Comparison of ENCODE assay signal across 8 cellular contexts in the genomic region with DNA sequence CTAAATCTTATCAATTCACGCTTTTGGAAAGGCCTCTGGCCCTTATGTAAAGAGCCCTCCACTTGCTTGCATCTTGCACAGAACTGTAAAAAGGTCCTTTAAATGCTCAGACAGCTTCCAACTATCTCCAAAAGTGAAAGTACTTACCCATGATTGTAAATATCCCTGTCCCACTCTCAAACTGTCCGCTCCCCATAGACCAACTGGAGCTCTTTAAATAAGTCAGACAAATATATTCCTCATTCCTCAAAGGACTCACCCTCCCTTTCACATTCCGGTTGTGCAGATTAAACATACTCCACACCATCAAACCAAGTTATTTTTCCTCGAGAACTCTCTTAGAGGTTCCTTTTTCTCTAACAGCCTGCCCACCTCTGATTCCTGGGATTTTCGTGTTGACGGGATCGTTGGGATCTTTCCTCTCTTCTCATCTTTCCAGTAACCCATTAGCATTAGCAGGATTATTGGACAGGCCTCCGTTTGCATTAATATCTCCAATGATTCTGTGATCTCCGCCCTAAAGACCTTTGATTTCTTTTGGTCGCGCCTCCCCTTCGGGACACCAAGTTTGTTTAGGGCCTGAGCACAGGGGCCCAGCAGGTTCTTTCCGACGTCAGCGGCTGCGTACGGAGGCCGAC.
DNase-seq lines count a peak whose midpoint lies in the region; ATAC-seq and TF ChIP-seq lines count a peak whose summit lies in the region.

No MANE protein-coding gene starts in this region.

- H3K27me3 ChIP-seq in GM06990 (replicated peaks; ENCODE audit: control insufficient read depth, insufficient read depth, low read length) (no peaks in the 10 kb centered on the region), HAP-1 (ENCODE audit: low read depth) (no peaks in the 10 kb centered on the region; the same call in 1 of the 2 replicates)
- H3K27me3 ChIP-seq in effector memory CD4-positive, alpha-beta T cell (replicated peaks; ENCODE audit: control insufficient read depth, insufficient read depth, low read length, poor library complexity, severe bottlenecking): no peaks in the 10 kb centered on the region

- in situ Hi-C loops in HAP-1 (cut with MboI; ENCODE audit: low sequenced_read_pairs): no loop called here

- H3K9me3 ChIP-seq in HAP-1: no peaks in the 10 kb centered on the region
- no peaks in the 10 kb centered on the region for H3K9me3 ChIP-seq in effector memory CD4-positive, alpha-beta T cell (ENCODE audit: control insufficient read depth, low read length)

- H3K36me3 ChIP-seq in GM06990 (ENCODE audit: control insufficient read depth, insufficient read depth, low read length): no peaks in the 10 kb centered on the region
- H3K36me3 ChIP-seq in HAP-1 (replicated peaks): no peaks in the 10 kb centered on the region
- no peaks in the 10 kb centered on the region for H3K36me3 ChIP-seq in effector memory CD4-positive, alpha-beta T cell (ENCODE audit: control insufficient read depth, insufficient read depth, low read length)

- peaks cover 11% of the 10 kb centered on the region; the same call in 1 of the 2 replicates for H3K4me1 ChIP-seq in HAP-1
- H3K4me1 ChIP-seq in effector memory CD4-positive, alpha-beta T cell (ENCODE audit: control insufficient read depth, insufficient read depth, low read length, poor library complexity, severe bottlenecking): peaks cover 11% of the 10 kb centered on the region

- ATAC-seq in HG03457 (IDR thresholded peaks at IDR 0.05; ENCODE audit: unreplicated experiment): no peak

- peak overlapping the region; percentile 95 for H3K27ac ChIP-seq in effector memory CD4-positive, alpha-beta T cell (ENCODE audit: insufficient read depth, low read length, poor library complexity, severe bottlenecking)

- TF ChIP-seq CTCF in GM06990 (IDR thresholded peaks at IDR 0.05; ENCODE audit: insufficient read depth, low read length, poor library complexity, severe bottlenecking): no peak

- DNase-seq in GM06990 (ENCODE audit: extremely low read depth, insufficient read length): no peak
- DNase-seq in HAP-1 (ENCODE audit: low spot score in 2 of 2): peak in 1 of 2 experiments; percentile 67
- DNase-seq in NOMO-1 (lab: John Stamatoyannopoulos, UW; ENCODE audit: unreplicated experiment in 2 of 2): peak; percentile 56 to 65
- no peak for DNase-seq in effector memory CD4-positive, alpha-beta T cell
- DNase-seq in midbrain (lab: John Stamatoyannopoulos, UW): peak; percentile 62
- no peak for DNase-seq in iPS-NIHi11 (ENCODE audit: low spot score)
- no peak for DNase-seq in islet precursor cell

- H3K4me3 ChIP-seq in GM06990 (replicated peaks; ENCODE audit: low read depth, low read length) (peak overlapping the region; percentile 86), HAP-1 (peak overlapping the region; percentile 94)
- H3K4me3 ChIP-seq in effector memory CD4-positive, alpha-beta T cell (ENCODE audit: insufficient read depth, low read depth, low read length, poor library complexity, severe bottlenecking): peak overlapping the region; percentile 85

Comparison
In these comparisons a context has a peak if more than half of its experiments do, and no peak if none do; other contexts are left out.
1. DNase-seq: peak in NOMO-1 (2 of 2) and midbrain (single experiment); none in GM06990 (single experiment), effector memory CD4-positive, alpha-beta T cell (0 of 3), iPS-NIHi11 (single experiment) and islet precursor cell (single experiment).
2. Peak in every context shown above with its lines, with median percentiles within 50 percentile points of each other: H3K4me3 ChIP-seq.